8 cellular contexts compared by ENCODE assay signal in the genomic region with DNA sequence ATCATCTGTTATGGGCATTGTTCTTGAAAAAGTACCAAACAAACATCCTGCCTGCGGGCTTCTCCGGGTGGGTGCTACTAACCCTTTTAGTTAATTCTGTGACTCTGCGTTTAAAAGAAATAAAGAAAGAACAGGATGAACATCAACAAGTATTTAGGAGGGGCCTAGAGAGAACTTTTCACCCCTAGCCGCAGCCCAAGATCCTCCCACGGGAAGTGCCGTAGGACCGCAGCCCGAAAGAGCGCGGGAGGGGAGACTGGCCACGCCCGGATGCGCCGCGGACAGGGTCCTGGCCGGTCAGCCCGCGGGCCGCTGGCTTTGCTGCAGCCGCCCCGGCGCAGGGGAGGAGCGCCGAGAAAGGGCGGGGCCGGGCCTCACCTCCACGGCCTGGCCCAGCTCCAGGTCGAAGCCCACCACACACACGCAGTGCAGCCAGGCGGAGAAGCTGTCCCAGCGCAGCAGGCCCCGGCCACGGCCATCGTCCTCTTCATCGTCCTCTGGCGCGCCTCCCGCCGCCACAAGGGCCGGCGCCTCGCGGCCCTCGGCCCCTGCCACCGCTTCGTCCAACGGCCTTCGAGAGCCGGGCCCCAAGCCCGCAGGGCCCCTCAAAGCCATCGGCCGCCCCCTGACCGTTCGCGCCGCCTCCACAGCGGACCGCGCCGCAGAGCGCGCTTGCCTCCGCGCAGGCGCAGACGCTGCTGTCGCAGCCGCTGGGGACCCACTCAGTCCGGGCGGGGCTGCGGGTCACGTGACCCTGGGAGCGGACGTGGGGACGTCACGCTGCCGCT. TPM values are rescaled to one million over a fixed set of nuclear protein-coding genes. Genes with fewer than 3 reads are reported as not detected.
DNase-seq lines count a peak whose midpoint lies in the region; ATAC-seq, FAIRE-seq and TF ChIP-seq lines count a peak whose summit lies in the region.

A gene with protein sequence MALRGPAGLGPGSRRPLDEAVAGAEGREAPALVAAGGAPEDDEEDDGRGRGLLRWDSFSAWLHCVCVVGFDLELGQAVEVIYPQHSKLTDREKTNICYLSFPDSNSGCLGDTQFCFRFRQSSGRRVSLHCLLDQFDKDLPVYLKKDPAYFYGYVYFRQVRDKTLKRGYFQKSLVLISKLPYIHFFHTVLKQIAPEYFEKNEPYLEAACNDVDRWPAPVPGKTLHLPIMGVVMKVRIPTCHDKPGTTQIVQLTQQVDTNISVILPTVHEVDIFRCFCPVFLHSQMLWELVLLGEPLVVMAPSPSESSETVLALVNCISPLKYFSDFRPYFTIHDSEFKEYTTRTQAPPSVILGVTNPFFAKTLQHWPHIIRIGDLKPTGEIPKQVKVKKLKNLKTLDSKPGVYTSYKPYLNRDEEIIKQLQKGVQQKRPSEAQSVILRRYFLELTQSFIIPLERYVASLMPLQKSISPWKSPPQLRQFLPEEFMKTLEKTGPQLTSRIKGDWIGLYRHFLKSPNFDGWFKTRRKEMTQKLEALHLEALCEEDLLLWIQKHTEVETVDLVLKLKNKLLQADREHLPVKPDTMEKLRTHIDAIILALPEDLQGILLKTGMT (minus strand): TSS at position 674 of the 788 bp plus-strand sequence. CDS start 59 bp downstream, at position 615.

- H3K36me3 ChIP-seq in HUES64 (ENCODE audit: insufficient read depth, low read length): no peaks in the 10 kb centered on the region
- peaks cover 5% of the 10 kb centered on the region for H3K36me3 ChIP-seq in OCI-LY3 (replicated peaks; ENCODE audit: low read depth, low read length)
- no peaks in the 10 kb centered on the region for H3K36me3 ChIP-seq in endothelial cell of umbilical vein (ENCODE audit: control insufficient read depth in 2 of 2, extremely low read depth in 1 of 2, insufficient read depth in 2 of 2, low read length in 2 of 2)

- H2AFZ ChIP-seq in OCI-LY3 (ENCODE audit: low read depth, low read length) (peak within 1 kb of the TSS; percentile 75), endothelial cell of umbilical vein (ENCODE audit: low read depth, low read length) (peak within 1 kb of the TSS; percentile 5)

- DNase-seq in D721Med (ENCODE audit: insufficient read length, low spot score) (peak; percentile 85), activated T-cell treated with anti-CD3 and anti-CD28 coated beads for 1 hour (ENCODE audit: low read depth) (peak; percentile 92), endothelial cell of umbilical vein (ENCODE audit: low read depth, low spot score) (peak; percentile 94), middle frontal gyrus (ENCODE audit: extremely low spot score, low spot score) (peak; percentile 92)
- DNase-seq in stimulated activated CD8-positive, alpha-beta memory T cell treated with anti-CD3 and anti-CD28 coated beads, Interleukin-2, amount 100 ng/mL, for 1 hour (ENCODE audit: low read depth in 2 of 2): peak; percentile 93

- no peaks in the 10 kb centered on the region for H3K9me1 ChIP-seq in endothelial cell of umbilical vein (replicated peaks; ENCODE audit: control insufficient read depth, extremely low read depth, insufficient read depth, low read length)

- H3K27me3 ChIP-seq in HUES64 (ENCODE audit: insufficient read depth, low read length): no peaks in the 10 kb centered on the region
- H3K27me3 ChIP-seq in OCI-LY3 (ENCODE audit: low read depth, low read length): no peaks in the 10 kb centered on the region
- no peaks in the 10 kb centered on the region for H3K27me3 ChIP-seq in endothelial cell of umbilical vein (ENCODE audit: control insufficient read depth in 2 of 2, insufficient read depth in 2 of 2, low read length in 2 of 2)

- H4K20me1 ChIP-seq in OCI-LY3 (ENCODE audit: insufficient read depth, low read length) (peaks cover 33% of the 10 kb centered on the region), endothelial cell of umbilical vein (replicated peaks; ENCODE audit: control insufficient read depth, extremely low read depth, insufficient read depth, low read length) (no peaks in the 10 kb centered on the region)

- BruUV-seq in endothelial cell of umbilical vein (replicated peaks; lab: Mats Ljungman, UMichigan): no TSS peak

- under 1% methylated on average over 77 of the region's 77 CpGs for WGBS in HUES64

- H3K4me2 ChIP-seq in OCI-LY3 (ENCODE audit: low read length) (peak within 1 kb of the TSS; percentile 84), endothelial cell of umbilical vein (ENCODE audit: insufficient read depth, low read length) (peak within 1 kb of the TSS; percentile 87)

- FAIRE-seq in D721Med (lab: Jason Lieb, UNC): no peak
- FAIRE-seq in endothelial cell of umbilical vein (lab: Jason Lieb, UNC): peak; percentile 93

- H3K4me1 ChIP-seq in HUES64 (ENCODE audit: insufficient read depth, low read length) (peaks cover 4% of the 10 kb centered on the region; the same call in 1 of the 2 replicates), OCI-LY3 (ENCODE audit: low read length) (peaks cover 12% of the 10 kb centered on the region), endothelial cell of umbilical vein (ENCODE audit: control insufficient read depth, extremely low read depth, insufficient read depth, low read length) (peaks cover 12% of the 10 kb centered on the region)

- peak within 1 kb of the TSS; percentile 95 for H3K9ac ChIP-seq in HUES64 (ENCODE audit: low read depth, low read length)
- peak within 1 kb of the TSS; percentile 91 for H3K9ac ChIP-seq in OCI-LY3 (ENCODE audit: low read length)
- peak within 1 kb of the TSS; percentile 90 for H3K9ac ChIP-seq in endothelial cell of umbilical vein (replicated peaks; ENCODE audit: extremely low read depth, insufficient read depth, low read length)

- no peak for TF ChIP-seq CTCF in D721Med (IDR thresholded peaks at IDR 0.05; ENCODE audit: insufficient read depth, missing control alignments)
- TF ChIP-seq CTCF in OCI-LY3 (IDR thresholded peaks at IDR 0.05; ENCODE audit: low read depth, low read length): no peak
- TF ChIP-seq CTCF in endothelial cell of umbilical vein (IDR thresholded peaks at IDR 0.05; ENCODE audit: extremely low read depth in 1 of 2, insufficient read depth in 1 of 2, low read depth in 1 of 2, low read length in 2 of 2): no peak

- peak; percentile 93 for TF ChIP-seq POLR2A in endothelial cell of umbilical vein (IDR thresholded peaks at IDR 0.05; ENCODE audit: low read depth, low read length)

- POLR2A ChIA-PET in endothelial cell of umbilical vein (lab: Charles Lee): interaction anchor here (0.7 to 1.4 kb wide), 2 partner anchors 63 to 109 kb away, joined by 3 to 8 read pairs; a partner anchor contains a TSS

- H3K9me3 ChIP-seq in HUES64 (ENCODE audit: insufficient read depth, low read depth, low read length): no peaks in the 10 kb centered on the region
- H3K9me3 ChIP-seq in OCI-LY3 (ENCODE audit: insufficient read depth, low read length): no peaks in the 10 kb centered on the region
- H3K9me3 ChIP-seq in endothelial cell of umbilical vein (replicated peaks; ENCODE audit: control insufficient read depth, insufficient read depth, low read length): no peaks in the 10 kb centered on the region

- CTCF ChIA-PET in endothelial cell of umbilical vein (lab: Charles Lee): interaction anchor here (0.6 to 1.5 kb wide), 3 partner anchors 63 to 425 kb away, joined by 3 to 4 read pairs (median 3); a partner anchor contains a TSS

- H3K27ac ChIP-seq in HUES64 (ENCODE audit: low read depth, low read length): peak within 1 kb of the TSS; percentile 96
- peak within 1 kb of the TSS; percentile 75 for H3K27ac ChIP-seq in OCI-LY3 (ENCODE audit: low read length)
- H3K27ac ChIP-seq in endothelial cell of umbilical vein (ENCODE audit: insufficient read depth, low read depth, low read length): peak within 1 kb of the TSS; percentile 82

- ATAC-seq in GM21447 (IDR thresholded peaks at IDR 0.05; ENCODE audit: unreplicated experiment): peak; percentile 73

- intact Hi-C loops in endothelial cell of umbilical vein (cut with micrococcal nuclease): loop anchor here (1.0 to 2.0 kb wide), 3 partner anchors 64 to 296 kb away; a partner anchor contains a TSS

- dilution Hi-C loops in endothelial cell of umbilical vein (cut with MboI; ENCODE audit: extremely low pct_ligation_motif_present, low sequenced_read_pairs): no loop called here

- H3K4me3 ChIP-seq in HUES64 (ENCODE audit: low read length): peak within 1 kb of the TSS; percentile 98
- H3K4me3 ChIP-seq in OCI-LY3 (ENCODE audit: low read length): peak within 1 kb of the TSS; percentile 88
- H3K4me3 ChIP-seq in endothelial cell of umbilical vein (replicated peaks in 1 of 3; ENCODE audit: insufficient read depth in 1 of 3, low read depth in 1 of 3, low read length in 3 of 3): peak within 1 kb of the TSS; percentile 65 to 90 (median 68)

- peaks cover 53% of the 10 kb centered on the region for H3K79me2 ChIP-seq in OCI-LY3 (ENCODE audit: low read length)
- peaks cover 35% of the 10 kb centered on the region for H3K79me2 ChIP-seq in endothelial cell of umbilical vein (ENCODE audit: control insufficient read depth, insufficient read depth, low read length)

TF ChIP-seq in endothelial cell of umbilical vein, 7 proteins besides CTCF, POLR2A, EP300 and RAD21:
- TF ChIP-seq GATA2 (IDR thresholded peaks at IDR 0.05; ENCODE audit: insufficient read depth, insufficient read length, low read depth, low read length) (no peak), FOS (IDR thresholded peaks at IDR 0.05; ENCODE audit: borderline replicate concordance, insufficient read depth, low read length) (no peak), POLR2AphosphoS5 (IDR thresholded peaks at IDR 0.05; ENCODE audit: insufficient read depth, low read depth, low read length) (peak; percentile 96)
- TF ChIP-seq, protein P1, sequence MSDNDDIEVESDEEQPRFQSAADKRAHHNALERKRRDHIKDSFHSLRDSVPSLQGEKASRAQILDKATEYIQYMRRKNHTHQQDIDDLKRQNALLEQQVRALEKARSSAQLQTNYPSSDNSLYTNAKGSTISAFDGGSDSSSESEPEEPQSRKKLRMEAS (IDR thresholded peaks at IDR 0.05; ENCODE audit: insufficient read depth, insufficient read length): peak; percentile 89

RNA-seq across cellular contexts. Expression of the gene that starts here (rescaled TPM):
- polyA plus RNA-seq in HUES64 (2013, experiment 1 of 2): 9.1 TPM
- polyA plus RNA-seq in HUES64 (2013, experiment 2 of 2): 11.0 TPM
- total RNA-seq in endothelial cell of umbilical vein: 25.0 and 31.0 TPM in 2 replicates
- polyA plus RNA-seq in endothelial cell of umbilical vein: 12.7 and 14.0 TPM in 2 replicates
- polyA plus RNA-seq in endothelial cell of umbilical vein (2011; cell fraction: cytosol; rRNA removed): 6.7 and 6.9 TPM in 2 replicates
- 13.3 and 13.5 TPM in 2 replicates for polyA plus RNA-seq in endothelial cell of umbilical vein (2011; cell fraction: nucleus; rRNA removed)
- 11.2 and 21.6 TPM in 2 replicates for polyA plus RNA-seq in endothelial cell of umbilical vein (2012)
- polyA minus RNA-seq in endothelial cell of umbilical vein: 28.6 and 33.3 TPM in 2 replicates
- 11.2 TPM for polyA minus RNA-seq in endothelial cell of umbilical vein (2011; cell fraction: cytosol; rRNA and poly(A)+ RNA removed)
- 15.9 and 21.7 TPM in 2 replicates for polyA minus RNA-seq in endothelial cell of umbilical vein (2011; cell fraction: nucleus; rRNA and poly(A)+ RNA removed)

Comparison
In these comparisons a context has a peak if more than half of its experiments do, and no peak if none do; other contexts are left out.
1. Peak in every context shown above with its lines: DNase-seq, ATAC-seq, H3K4me3 ChIP-seq and H3K27ac ChIP-seq.